In genomic region chr2:190379249-190379964, GRCh38 we compare ENCODE assay signal across 14 cellular contexts. TPM values are rescaled to one million over a fixed set of nuclear protein-coding genes. Genes with fewer than 3 reads are reported as not detected.
DNase-seq lines count a peak whose midpoint lies in the region; ATAC-seq and TF ChIP-seq lines count a peak whose summit lies in the region.
"Had no signal": no experiment of that assay in that cellular context is flagged by ENCODE, and none has a peak within 500 bp of the region (broad histone marks: within the 10 kb centered on the region; RNA-seq: fewer than 3 reads in every experiment).

No MANE protein-coding gene starts in this region.

- H3K4me3 ChIP-seq in right atrium auricular region, result no peak overlapping the region
- H3K4me3 ChIP-seq: GM12878 had no signal

- H3K9me3 ChIP-seq in right atrium auricular region (no peaks in the 10 kb centered on the region), T-helper 17 cell (ENCODE audit: control insufficient read depth, low read length, poor library complexity, severe bottlenecking) (no peaks in the 10 kb centered on the region)

- H3K4me3 Mint-ChIP-seq in HFFc6, result no peak overlapping the region
- no peak overlapping the region for H3K4me3 Mint-ChIP-seq in T-helper 17 cell
- H3K4me3 Mint-ChIP-seq: activated CD4-positive, alpha-beta T cell treated with anti-CD3 and anti-CD28 coated beads, Interleukin-2, amount 10 ng/mL, durations not matched to agents 7 days and 5 days; central memory CD8-positive, alpha-beta T cell; H9 had no signal

- H3K36me3 Mint-ChIP-seq in HFFc6 (ENCODE audit: low read depth) (no peaks in the 10 kb centered on the region), T-helper 17 cell (ENCODE audit: low read depth) (no peaks in the 10 kb centered on the region)

- H3K4me1 ChIP-seq in right atrium auricular region, result peaks cover 0 to 15% of the 10 kb centered on the region in 2 donors

- H3K4me1 Mint-ChIP-seq in HFFc6 (ENCODE audit: low read depth), result peaks cover 22% of the 10 kb centered on the region
- H3K4me1 Mint-ChIP-seq in T-helper 17 cell, result peaks cover 5% of the 10 kb centered on the region
- H3K4me1 Mint-ChIP-seq: activated CD4-positive, alpha-beta T cell treated with anti-CD3 and anti-CD28 coated beads, Interleukin-2, amount 10 ng/mL, durations not matched to agents 7 days and 5 days; central memory CD8-positive, alpha-beta T cell; H9 had no signal

- peak overlapping the region; percentile 14 to 54 for H3K27ac ChIP-seq in right atrium auricular region

- no peaks in the 10 kb centered on the region for H3K9me3 Mint-ChIP-seq in HFFc6
- H3K9me3 Mint-ChIP-seq: activated CD4-positive, alpha-beta T cell treated with anti-CD3 and anti-CD28 coated beads, Interleukin-2, amount 10 ng/mL, durations not matched to agents 7 days and 5 days; activated T-helper 2 cell treated with anti-CD3 and anti-CD28 coated beads, Interferon-gamma antibody, Interleukin-2, Interleukin-4, amounts not matched to agents 10 μg/mL and 5 μg/mL and 100 μg/mL, durations not matched to agents 14 hours and 24 hours and 36 hours; central memory CD8-positive, alpha-beta T cell; H9 had no signal

- peak overlapping the region; percentile 53; the same call in 1 of the 2 replicates for H3K27ac Mint-ChIP-seq in HFFc6
- no peak overlapping the region for H3K27ac Mint-ChIP-seq in T-helper 17 cell
- H3K27ac Mint-ChIP-seq: activated CD4-positive, alpha-beta T cell treated with anti-CD3 and anti-CD28 coated beads, Interleukin-2, amount 10 ng/mL, durations not matched to agents 7 days and 5 days; activated T-helper 2 cell treated with anti-CD3 and anti-CD28 coated beads, Interferon-gamma antibody, Interleukin-2, Interleukin-4, amounts not matched to agents 10 μg/mL and 5 μg/mL and 100 μg/mL, durations not matched to agents 14 hours and 24 hours and 36 hours; H9 had no signal

- peaks cover 3% of the 10 kb centered on the region for H3K27me3 Mint-ChIP-seq in HFFc6 (ENCODE audit: insufficient read depth)
- no peaks in the 10 kb centered on the region for H3K27me3 Mint-ChIP-seq in T-helper 17 cell
- H3K27me3 Mint-ChIP-seq: activated CD4-positive, alpha-beta T cell treated with anti-CD3 and anti-CD28 coated beads, Interleukin-2, amount 10 ng/mL, durations not matched to agents 7 days and 5 days; central memory CD8-positive, alpha-beta T cell had no signal

- DNase-seq in A172 (ENCODE audit: low spot score) (peak; percentile 41), HFFc6 (no peak), SHP77 treated with DMSO at 0.1 percent for 48 hours (lab: John Stamatoyannopoulos, UW) (peak; percentile 56), right atrium auricular region (ENCODE audit: low spot score) (no peak), AML-193 (lab: John Stamatoyannopoulos, UW) (no peak), T-helper 17 cell (no peak)
- no peak for DNase-seq in activated CD4-positive, alpha-beta T cell treated with anti-CD3 and anti-CD28 coated beads for 48 hours
- DNase-seq: activated CD4-positive, alpha-beta T cell treated with anti-CD3 and anti-CD28 coated beads, Interleukin-2, amount 10 ng/mL, durations not matched to agents 7 days and 5 days; H9; stimulated activated CD4-positive, alpha-beta T cell treated with anti-CD3 and anti-CD28 coated beads, Interleukin-2, amount 100 ng/mL, for 24 hours had no signal

- ATAC-seq in T-helper 17 cell (no peak), GM21423 (IDR thresholded peaks at IDR 0.05; ENCODE audit: unreplicated experiment) (no peak)
- ATAC-seq: GM12878 had no signal

- no peaks in the 10 kb centered on the region for H3K36me3 ChIP-seq in right atrium auricular region

- TF ChIP-seq CTCF in HFFc6 (IDR thresholded peaks at IDR 0.05), result no peak
- TF ChIP-seq CTCF in right atrium auricular region (IDR thresholded peaks at IDR 0.05), result no peak

- no peaks in the 10 kb centered on the region for H3K27me3 ChIP-seq in right atrium auricular region

RNA-seq across cellular contexts. Expression of gene MFSD6, which starts 28.7 kb away (rescaled TPM):
- total RNA-seq in A172 (2014; rRNA removed; shearing (Covaris generic)), result 33.7 and 44.9 TPM in 2 replicates
- total RNA-seq in HFFc6 (2021; fragmentation: NEBNext Ultra II Directional; extraction: Animal tissue kit (Norgen Biotek cat#: 25700)), result 10 to 100 TPM in 3 of 6 experiments, 1 to 10 TPM in 3; 3.2 to 10.4 (median 9.5) TPM
- total RNA-seq in right atrium auricular region (10 to 100 TPM; 57.2 to 72.7 TPM), T-helper 17 cell (10 to 100 TPM; 36.2 to 55.6 TPM)

RNA-seq across cellular contexts. Expression of gene INPP1, which starts 36.0 kb away (rescaled TPM):
- 9.8 and 11.4 TPM in 2 replicates for total RNA-seq in A172 (2014; rRNA removed; shearing (Covaris generic))
- total RNA-seq in HFFc6 (2021; fragmentation: NEBNext Ultra II Directional; extraction: Animal tissue kit (Norgen Biotek cat#: 25700)), result 10 to 100 TPM; 13.6 to 16.2 (median 15.7) TPM
- 10 to 100 TPM; 18.6 to 25.9 TPM for total RNA-seq in right atrium auricular region
- 1 to 10 TPM; 3.0 to 3.7 TPM for total RNA-seq in T-helper 17 cell

RNA-seq across cellular contexts. Expression of gene HIBCH, which starts 59.8 kb away (rescaled TPM):
- 23.0 and 25.8 TPM in 2 replicates for total RNA-seq in A172 (2014; rRNA removed; shearing (Covaris generic))
- 10 to 100 TPM; 14.6 to 20.5 (median 17.2) TPM for total RNA-seq in HFFc6 (2021; fragmentation: NEBNext Ultra II Directional; extraction: Animal tissue kit (Norgen Biotek cat#: 25700))
- total RNA-seq in right atrium auricular region (10 to 100 TPM; 11.9 to 17.6 TPM), T-helper 17 cell (10 to 100 TPM; 13.0 to 14.0 TPM)

Comparison
In these comparisons a context has a peak if more than half of its experiments do, and no peak if none do; other contexts are left out.
1. DNase-seq: peak in A172 (single experiment) and SHP77 treated with DMSO at 0.1 percent for 48 hours (single experiment); none in HFFc6 (single experiment), right atrium auricular region (single experiment), AML-193 (0 of 2), T-helper 17 cell (0 of 3) and activated CD4-positive, alpha-beta T cell treated with anti-CD3 and anti-CD28 coated beads for 48 hours (single experiment).